18 cellular contexts compared by ENCODE assay signal in the genomic region with DNA sequence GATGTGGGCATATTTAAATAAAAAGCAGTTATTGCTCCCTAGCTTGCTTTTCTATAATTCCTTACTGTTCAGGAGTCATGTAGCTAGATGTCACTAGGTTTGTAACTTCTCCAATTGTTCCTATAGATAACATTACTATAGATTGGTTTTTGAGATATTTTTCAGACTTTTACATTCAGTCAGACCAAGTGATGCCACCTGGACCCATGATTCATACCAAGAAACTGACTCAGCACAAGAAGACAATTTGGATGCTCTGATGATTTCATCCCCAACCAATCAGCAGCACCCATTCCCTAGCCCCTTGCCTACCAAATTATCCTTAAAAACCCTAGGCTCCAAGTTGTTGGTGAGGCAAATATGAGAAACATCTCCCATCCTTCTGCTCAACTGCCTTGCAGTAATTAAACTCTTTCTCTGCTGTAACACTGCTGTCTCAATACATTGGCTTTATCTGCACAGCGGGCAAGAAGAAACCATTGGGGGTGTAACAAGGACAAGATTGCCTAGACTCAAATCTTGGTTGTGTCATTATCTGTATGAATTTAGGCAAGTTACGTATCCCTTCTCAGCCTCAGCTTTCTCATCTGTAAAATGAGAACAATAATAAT. TPM values are rescaled to one million over a fixed set of nuclear protein-coding genes. Genes with fewer than 3 reads are reported as not detected.
DNase-seq lines count a peak whose midpoint lies in the region; ATAC-seq, FAIRE-seq and TF ChIP-seq lines count a peak whose summit lies in the region.
"Had no signal": no experiment of that assay in that cellular context is flagged by ENCODE, and none has a peak within 500 bp of the region (broad histone marks: within the 10 kb centered on the region; RNA-seq: fewer than 3 reads in every experiment).

No MANE protein-coding gene starts in this region.

- peaks cover 6% of the 10 kb centered on the region for H3K27me3 Mint-ChIP-seq in activated T-cell treated with anti-CD3 and anti-CD28 coated beads, Interleukin-2, amount 50 U/mL, for 72 hours (ENCODE audit: low read depth)
- no peaks in the 10 kb centered on the region for H3K27me3 Mint-ChIP-seq in activated T-cell treated with anti-CD3 and anti-CD28 coated beads, Interleukin-2, amount 50 U/mL, for 4 hours (ENCODE audit: low read depth)

- no peak for TF ChIP-seq RAD21 in K562 (CRISPR knock-in tag; conservative IDR thresholded peaks at IDR 0.05 in 1 of 2, IDR thresholded peaks at IDR 0.05 in 1 of 2)

- H3K36me3 ChIP-seq in HEK293 (ENCODE audit: control insufficient read depth in 2 of 2, insufficient read depth in 1 of 2, low read length in 2 of 2) = no peaks in the 10 kb centered on the region
- H3K36me3 ChIP-seq in K562 (ENCODE audit: control insufficient read depth, insufficient read depth, low read length) = no peaks in the 10 kb centered on the region
- H3K36me3 ChIP-seq in mucosa of descending colon (ENCODE audit: low read depth) = no peaks in the 10 kb centered on the region
- H3K36me3 ChIP-seq: BLaER1 treated with 17β-estradiol and CSF1 and Interleukin-3, amounts not matched to agents 10 nM and 100 nM had no signal

- TF ChIP-seq CTCF in HEK293 (tag by site-specific recombination; IDR thresholded peaks at IDR 0.05) (no peak), K562 (IDR thresholded peaks at IDR 0.05 in 2 of 3, conservative IDR thresholded peaks at IDR 0.05 in 1 of 3; ENCODE audit: insufficient read depth in 2 of 3, low read depth in 1 of 3, low read length in 3 of 3) (no peak), mucosa of descending colon (IDR thresholded peaks at IDR 0.05) (no peak)

- no peak overlapping the region for H3K27ac ChIP-seq in HEK293 (ENCODE audit: extremely low read depth, low read depth, low read length)
- no peak overlapping the region for H3K27ac ChIP-seq in K562 (ENCODE audit: extremely low read depth, low read depth, low read length)
- H3K27ac ChIP-seq: BLaER1 treated with 17β-estradiol and CSF1 and Interleukin-3, amounts not matched to agents 10 nM and 100 nM; GM23248 had no signal

- peak in 1 of 2 donors; percentile 6 for DNase-seq in activated T-cell treated with anti-CD3 and anti-CD28 coated beads, Interleukin-2, amount 50 U/mL, for 72 hours
- DNase-seq in activated T-cell treated with anti-CD3 and anti-CD28 coated beads, Interleukin-2, amount 50 U/mL, for 4 hours = no peak
- DNase-seq in K562 (ENCODE audit: extremely low read depth in 1 of 4, low spot score in 3 of 4) = no peak
- DNase-seq in stimulated activated effector memory CD8-positive, alpha-beta T cell treated with anti-CD3 and anti-CD28 coated beads, Interleukin-12 subunit alpha, Interleukin-12 subunit beta, amount 100 ng/mL, for 72 hours (ENCODE audit: low spot score in 2 of 2) = no peak
- no peak for DNase-seq in mucosa of descending colon
- DNase-seq in NCI-H526 treated with DMSO at 0.1 percent for 48 hours (lab: John Stamatoyannopoulos, UW) = no peak
- DNase-seq: 8988T; ACHN; Calu3; CD4-positive, CD25-positive, alpha-beta regulatory T cell; DMS 273 treated with DMSO at 0.1 percent for 48 hours; GM23248; H9; HFFc6 had no signal

- H3K9me3 ChIP-seq in HEK293 (ENCODE audit: control insufficient read depth, insufficient read depth, low read depth, low read length) (no peaks in the 10 kb centered on the region), K562 (replicated peaks; ENCODE audit: control insufficient read depth, insufficient read depth, low read depth, low read length) (no peaks in the 10 kb centered on the region; the same call in 1 of the 2 replicates), mucosa of descending colon (peaks cover 13% of the 10 kb centered on the region)

- in situ Hi-C loops in K562 (cut with MboI) = no loop called here

- WGBS in K562 (ENCODE audit: insufficient coverage, low coverage, missing lambda C conversion rate) = 17% methylated on average over 2 of the region's 2 CpGs

- BruUV-seq in K562 (replicated peaks; lab: Mats Ljungman, UMichigan) = no TSS peak

- ATAC-seq in activated T-cell treated with anti-CD3 and anti-CD28 coated beads, Interleukin-2, amount 50 U/mL, for 72 hours (replicated peaks in 1 of 2) = peak; percentile 49 to 72
- no peak for ATAC-seq in activated T-cell treated with anti-CD3 and anti-CD28 coated beads, Interleukin-2, amount 50 U/mL, for 4 hours
- no peak for ATAC-seq in K562
- ATAC-seq in stimulated activated effector memory CD8-positive, alpha-beta T cell treated with anti-CD3 and anti-CD28 coated beads, Interleukin-12 subunit alpha, Interleukin-12 subunit beta, amount 100 ng/mL, for 72 hours = peak; percentile 47
- no peak for ATAC-seq in mucosa of descending colon

- no peaks in the 10 kb centered on the region for H3K9me1 ChIP-seq in K562 (ENCODE audit: control insufficient read depth, insufficient read depth, low read length)

- POLR2A ChIA-PET in HEK293 (lab: Yijun Ruan, JAX) (no interaction called here), K562 (lab: Yijun Ruan, JAX) (interaction anchor here (1.2 kb wide), 1 partner anchor 9 kb away, joined by 3 read pairs; no protein-coding TSS in a partner anchor)

- TF ChIP-seq EP300 in K562 (IDR thresholded peaks at IDR 0.05; ENCODE audit: low read length) = no peak

- H3K9me3 Mint-ChIP-seq in activated T-cell treated with anti-CD3 and anti-CD28 coated beads, Interleukin-2, amount 50 U/mL, for 72 hours = peaks cover 2 to 6% of the 10 kb centered on the region in 2 donors
- peaks cover 6% of the 10 kb centered on the region for H3K9me3 Mint-ChIP-seq in activated T-cell treated with anti-CD3 and anti-CD28 coated beads, Interleukin-2, amount 50 U/mL, for 4 hours
- no peaks in the 10 kb centered on the region for H3K9me3 Mint-ChIP-seq in stimulated activated effector memory CD8-positive, alpha-beta T cell treated with anti-CD3 and anti-CD28 coated beads, Interleukin-12 subunit alpha, Interleukin-12 subunit beta, amount 100 ng/mL, for 72 hours

- FAIRE-seq in K562 (lab: Jason Lieb, UNC) = no peak
- FAIRE-seq: GM12891, HTR-8/SVneo had no signal

- H3K9ac ChIP-seq in K562 (ENCODE audit: insufficient read depth in 1 of 2, low read depth in 2 of 2, low read length in 2 of 2) = no peak overlapping the region
- H3K9ac ChIP-seq: BLaER1 treated with 17β-estradiol and CSF1 and Interleukin-3, amounts not matched to agents 10 nM and 100 nM; GM23248 had no signal

- H3K27me3 ChIP-seq in K562 (ENCODE audit: control insufficient read depth in 2 of 2, insufficient read depth in 2 of 2, low read length in 2 of 2) = no peaks in the 10 kb centered on the region
- H3K27me3 ChIP-seq: BLaER1 treated with 17β-estradiol and CSF1 and Interleukin-3, amounts not matched to agents 10 nM and 100 nM had no signal

- no peak overlapping the region for H3K4me2 ChIP-seq in K562 (ENCODE audit: insufficient read depth, low read length)
- H3K4me2 ChIP-seq: BLaER1 treated with 17β-estradiol and CSF1 and Interleukin-3, amounts not matched to agents 10 nM and 100 nM had no signal

- intact Hi-C loops in K562 (cut with micrococcal nuclease) (no loop called here), mucosa of descending colon (cut with DNase I, micrococcal nuclease) (no loop called here)

- H3K79me2 ChIP-seq in K562 (ENCODE audit: control insufficient read depth, insufficient read depth, low read length) = no peaks in the 10 kb centered on the region

- no peak overlapping the region for H3K27ac Mint-ChIP-seq in activated T-cell treated with anti-CD3 and anti-CD28 coated beads, Interleukin-2, amount 50 U/mL, for 72 hours
- H3K27ac Mint-ChIP-seq in stimulated activated effector memory CD8-positive, alpha-beta T cell treated with anti-CD3 and anti-CD28 coated beads, Interleukin-12 subunit alpha, Interleukin-12 subunit beta, amount 100 ng/mL, for 72 hours = no peak overlapping the region
- H3K27ac Mint-ChIP-seq: CD4-positive, CD25-positive, alpha-beta regulatory T cell; H9; HFFc6 had no signal

- H2AFZ ChIP-seq in K562 (ENCODE audit: low read depth, low read length) = no peak overlapping the region
- H2AFZ ChIP-seq: GM23248 had no signal

- H3K4me3 Mint-ChIP-seq in activated T-cell treated with anti-CD3 and anti-CD28 coated beads, Interleukin-2, amount 50 U/mL, for 72 hours = no peak overlapping the region
- H3K4me3 Mint-ChIP-seq in activated T-cell treated with anti-CD3 and anti-CD28 coated beads, Interleukin-2, amount 50 U/mL, for 4 hours = no peak overlapping the region
- no peak overlapping the region for H3K4me3 Mint-ChIP-seq in stimulated activated effector memory CD8-positive, alpha-beta T cell treated with anti-CD3 and anti-CD28 coated beads, Interleukin-12 subunit alpha, Interleukin-12 subunit beta, amount 100 ng/mL, for 72 hours
- H3K4me3 Mint-ChIP-seq: CD4-positive, CD25-positive, alpha-beta regulatory T cell; H9; HFFc6 had no signal

- H3K36me3 Mint-ChIP-seq in activated T-cell treated with anti-CD3 and anti-CD28 coated beads, Interleukin-2, amount 50 U/mL, for 72 hours (ENCODE audit: insufficient read depth in 2 of 2) = peaks cover 3 to 4% of the 10 kb centered on the region in 2 donors
- no peaks in the 10 kb centered on the region for H3K36me3 Mint-ChIP-seq in activated T-cell treated with anti-CD3 and anti-CD28 coated beads, Interleukin-2, amount 50 U/mL, for 4 hours (ENCODE audit: insufficient read depth)
- H3K36me3 Mint-ChIP-seq in stimulated activated effector memory CD8-positive, alpha-beta T cell treated with anti-CD3 and anti-CD28 coated beads, Interleukin-12 subunit alpha, Interleukin-12 subunit beta, amount 100 ng/mL, for 72 hours = no peaks in the 10 kb centered on the region
- H3K36me3 Mint-ChIP-seq: CD4-positive, CD25-positive, alpha-beta regulatory T cell had no signal

- no peaks in the 10 kb centered on the region for H3K4me1 Mint-ChIP-seq in activated T-cell treated with anti-CD3 and anti-CD28 coated beads, Interleukin-2, amount 50 U/mL, for 72 hours (ENCODE audit: low read depth)
- H3K4me1 Mint-ChIP-seq in activated T-cell treated with anti-CD3 and anti-CD28 coated beads, Interleukin-2, amount 50 U/mL, for 4 hours (ENCODE audit: low read depth) = no peaks in the 10 kb centered on the region
- no peaks in the 10 kb centered on the region for H3K4me1 Mint-ChIP-seq in stimulated activated effector memory CD8-positive, alpha-beta T cell treated with anti-CD3 and anti-CD28 coated beads, Interleukin-12 subunit alpha, Interleukin-12 subunit beta, amount 100 ng/mL, for 72 hours

- H3K4me1 ChIP-seq in HEK293 (ENCODE audit: control insufficient read depth, insufficient read depth, low read length) = no peaks in the 10 kb centered on the region
- no peaks in the 10 kb centered on the region for H3K4me1 ChIP-seq in K562 (replicated peaks in 1 of 2; ENCODE audit: control insufficient read depth in 2 of 2, insufficient read depth in 2 of 2, low read length in 2 of 2)
- H3K4me1 ChIP-seq in mucosa of descending colon (ENCODE audit: low read depth) = no peaks in the 10 kb centered on the region
- H3K4me1 ChIP-seq: BLaER1 treated with 17β-estradiol and CSF1 and Interleukin-3, amounts not matched to agents 10 nM and 100 nM had no signal

- no peak for TF ChIP-seq POLR2A in K562 (conservative IDR thresholded peaks at IDR 0.05)

- H4K20me1 ChIP-seq in K562 (replicated peaks; ENCODE audit: control insufficient read depth, insufficient read depth, low read length) = no peaks in the 10 kb centered on the region
- H4K20me1 ChIP-seq: BLaER1 treated with 17β-estradiol and CSF1 and Interleukin-3, amounts not matched to agents 10 nM and 100 nM had no signal

- CTCF ChIA-PET in HEK293 (lab: Yijun Ruan, JAX) (no interaction called here), K562 (lab: Yijun Ruan, JAX; ENCODE audit: low intra/inter-chr PET ratio) (no interaction called here)

- H3K4me3 ChIP-seq in HEK293 (ENCODE audit: low read depth, low read length) (no peak overlapping the region), K562 (no peak overlapping the region), mucosa of descending colon (no peak overlapping the region)
- H3K4me3 ChIP-seq: BLaER1 treated with 17β-estradiol and CSF1 and Interleukin-3, amounts not matched to agents 10 nM and 100 nM; GM23248 had no signal

RNA-seq across cellular contexts. Expression of a gene that starts 11.8 kb away (rescaled TPM):
- total RNA-seq in activated T-cell treated with anti-CD3 and anti-CD28 coated beads, Interleukin-2, amount 50 U/mL, for 72 hours = 10 to 100 TPM; 26.4 to 29.2 TPM
- 1 to 10 TPM in 1 of 3 donors, under 1 TPM in 2; 0.58 to 1.2 (median 0.79) TPM for total RNA-seq in activated T-cell treated with anti-CD3 and anti-CD28 coated beads, Interleukin-2, amount 50 U/mL, for 4 hours
- total RNA-seq in K562 (2011; cell fraction: chromatin; rRNA removed; ENCODE audit: low replicate concordance) = 14.8 and 40.0 TPM in 2 replicates
- 10.2 and 14.1 TPM in 2 replicates for total RNA-seq in K562 (2011; cell fraction: nucleolus; rRNA removed)
- 21.0 and 27.3 TPM in 2 replicates for total RNA-seq in K562 (2011; cell fraction: nucleoplasm; rRNA removed)
- total RNA-seq in K562 (2014; rRNA removed) = 9.9 and 10.7 TPM in 2 replicates
- 15.2 and 16.4 TPM in 2 replicates for total RNA-seq in K562 (2014; rRNA removed; fragmentation: Illumina TruSeq; extraction: Trizol)
- 15.0 and 15.2 TPM in 2 replicates for total RNA-seq in K562 (2015; rRNA removed; fragmentation: Illumina TruSeq; extraction: Trizol)
- total RNA-seq in K562 (2021) = 12.9 and 14.4 TPM in 2 replicates
- 16.0 and 23.3 TPM in 2 replicates for polyA plus RNA-seq in K562 (2011; rRNA removed)
- polyA plus RNA-seq in K562 (2011; cell fraction: cytosol; rRNA removed) = 7.3 and 8.6 TPM in 2 replicates
- 11.7 and 14.3 TPM in 2 replicates for polyA plus RNA-seq in K562 (2011; cell fraction: nucleus; rRNA removed)
- polyA plus RNA-seq in K562 (2012) = 7.9 and 12.0 TPM in 2 replicates
- 13.0 and 15.6 TPM in 2 replicates for polyA plus RNA-seq in K562 (2014; fragmentation: Illumina TruSeq; extraction: Trizol)
- 1 to 10 TPM; 2.7 to 4.8 TPM for polyA plus RNA-seq in K562 (2014; fragmentation: Nextera tagmentation; extraction: Ambion mirVana)
- polyA plus RNA-seq in K562 (2014; rRNA removed) = 11.9 and 14.1 TPM in 2 replicates
- 24.1 and 24.3 TPM in 2 replicates for polyA minus RNA-seq in K562 (2011; rRNA and poly(A)+ RNA removed)
- polyA minus RNA-seq in K562 (2011; cell fraction: cytosol; rRNA and poly(A)+ RNA removed) = 8.6 and 10.1 TPM in 2 replicates
- polyA minus RNA-seq in K562 (2011; cell fraction: nucleus; rRNA and poly(A)+ RNA removed) = 14.8 and 20.2 TPM in 2 replicates
- total RNA-seq in mucosa of descending colon = 1 to 10 TPM in 2 of 3 donors, under 1 TPM in 1; 0.76 to 3.2 (median 1.4) TPM

Comparison
In these comparisons a context has a peak if more than half of its experiments do, and no peak if none do; other contexts are left out.
1. ATAC-seq: peak in activated T-cell treated with anti-CD3 and anti-CD28 coated beads, Interleukin-2, amount 50 U/mL, for 72 hours (2 of 2) and stimulated activated effector memory CD8-positive, alpha-beta T cell treated with anti-CD3 and anti-CD28 coated beads, Interleukin-12 subunit alpha, Interleukin-12 subunit beta, amount 100 ng/mL, for 72 hours (single experiment); none in activated T-cell treated with anti-CD3 and anti-CD28 coated beads, Interleukin-2, amount 50 U/mL, for 4 hours (0 of 2), K562 (single experiment) and mucosa of descending colon (single experiment).